1 cellular context compared by ENCODE assay signal in the genomic region with DNA sequence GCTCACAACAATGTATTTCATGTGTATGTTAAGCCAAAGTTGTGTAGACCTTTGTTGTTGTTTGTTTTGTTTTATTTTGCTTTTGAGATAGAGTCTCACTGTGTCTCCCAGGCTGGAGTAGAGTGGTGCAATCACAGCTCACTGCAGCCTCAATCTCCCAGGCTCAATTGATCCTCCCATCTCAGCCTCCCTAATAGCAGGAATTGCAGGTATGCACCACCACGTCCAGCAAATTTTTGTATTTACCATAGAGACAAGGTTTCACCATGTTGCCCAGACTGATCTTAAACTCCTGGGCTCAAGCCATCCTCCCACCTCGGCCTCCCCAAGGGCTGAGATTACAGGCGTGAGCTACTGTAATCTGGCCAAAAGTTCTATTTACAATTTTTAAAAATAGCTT.
TF ChIP-seq lines count a peak whose summit lies in the region.

No MANE protein-coding gene starts in this region.

TF ChIP-seq in neural cell, 6 proteins besides CTCF, POLR2A, EP300 and RAD21:
- TF ChIP-seq POLR2AphosphoS5 (IDR thresholded peaks at IDR 0.05) (no peak), TAF1 (IDR thresholded peaks at IDR 0.05; ENCODE audit: low read depth) (no peak), MXI1 (conservative IDR thresholded peaks at IDR 0.05; ENCODE audit: poor library complexity, severe bottlenecking) (no peak), EZH2 (IDR thresholded peaks at IDR 0.05; ENCODE audit: borderline replicate concordance, insufficient read depth, low read length, poor library complexity, severe bottlenecking) (no peak), SMC3 (conservative IDR thresholded peaks at IDR 0.05; ENCODE audit: poor library complexity) (no peak)
- TF ChIP-seq, protein P1, sequence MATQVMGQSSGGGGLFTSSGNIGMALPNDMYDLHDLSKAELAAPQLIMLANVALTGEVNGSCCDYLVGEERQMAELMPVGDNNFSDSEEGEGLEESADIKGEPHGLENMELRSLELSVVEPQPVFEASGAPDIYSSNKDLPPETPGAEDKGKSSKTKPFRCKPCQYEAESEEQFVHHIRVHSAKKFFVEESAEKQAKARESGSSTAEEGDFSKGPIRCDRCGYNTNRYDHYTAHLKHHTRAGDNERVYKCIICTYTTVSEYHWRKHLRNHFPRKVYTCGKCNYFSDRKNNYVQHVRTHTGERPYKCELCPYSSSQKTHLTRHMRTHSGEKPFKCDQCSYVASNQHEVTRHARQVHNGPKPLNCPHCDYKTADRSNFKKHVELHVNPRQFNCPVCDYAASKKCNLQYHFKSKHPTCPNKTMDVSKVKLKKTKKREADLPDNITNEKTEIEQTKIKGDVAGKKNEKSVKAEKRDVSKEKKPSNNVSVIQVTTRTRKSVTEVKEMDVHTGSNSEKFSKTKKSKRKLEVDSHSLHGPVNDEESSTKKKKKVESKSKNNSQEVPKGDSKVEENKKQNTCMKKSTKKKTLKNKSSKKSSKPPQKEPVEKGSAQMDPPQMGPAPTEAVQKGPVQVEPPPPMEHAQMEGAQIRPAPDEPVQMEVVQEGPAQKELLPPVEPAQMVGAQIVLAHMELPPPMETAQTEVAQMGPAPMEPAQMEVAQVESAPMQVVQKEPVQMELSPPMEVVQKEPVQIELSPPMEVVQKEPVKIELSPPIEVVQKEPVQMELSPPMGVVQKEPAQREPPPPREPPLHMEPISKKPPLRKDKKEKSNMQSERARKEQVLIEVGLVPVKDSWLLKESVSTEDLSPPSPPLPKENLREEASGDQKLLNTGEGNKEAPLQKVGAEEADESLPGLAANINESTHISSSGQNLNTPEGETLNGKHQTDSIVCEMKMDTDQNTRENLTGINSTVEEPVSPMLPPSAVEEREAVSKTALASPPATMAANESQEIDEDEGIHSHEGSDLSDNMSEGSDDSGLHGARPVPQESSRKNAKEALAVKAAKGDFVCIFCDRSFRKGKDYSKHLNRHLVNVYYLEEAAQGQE (IDR thresholded peaks at IDR 0.05; ENCODE audit: borderline replicate concordance) = no peak
